ENCODE assay signal across 15 cellular contexts in the genomic region with DNA sequence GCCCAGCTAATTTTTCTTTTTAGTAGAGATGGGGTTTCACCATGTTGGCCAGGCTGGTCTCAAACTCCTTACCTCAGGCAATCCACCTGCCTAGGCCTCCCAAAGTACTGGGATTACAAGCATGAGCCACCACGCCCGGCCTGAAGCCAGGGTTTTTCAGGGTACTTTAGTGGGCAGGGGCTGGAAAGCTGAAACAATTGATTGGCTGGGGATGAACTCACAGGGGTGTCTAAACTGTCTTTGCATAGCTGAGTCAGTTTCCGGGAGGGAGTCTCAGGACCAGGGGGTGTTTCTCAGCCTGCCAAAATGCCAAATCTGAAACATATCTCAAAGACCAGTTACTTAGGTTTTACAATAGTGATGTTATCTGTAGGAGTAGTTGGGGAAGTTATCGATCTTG. TPM values are rescaled to one million over a fixed set of nuclear protein-coding genes. Genes with fewer than 3 reads are reported as not detected.
A peak's percentile ranks its signal among the peaks of the same experiment; 100 is the strongest.
DNase-seq lines count a peak whose midpoint lies in the region; ATAC-seq and TF ChIP-seq lines count a peak whose summit lies in the region.
"Had no signal": no experiment of that assay in that cellular context is flagged by ENCODE, and none has a peak within 500 bp of the region (broad histone marks: within the 10 kb centered on the region; RNA-seq: fewer than 3 reads in every experiment).

No MANE protein-coding gene starts in this region.

- 0 out of 7 replicates have a peak, but pooled peaks cover 0 to 4% (median 0%) of the 10 kb centered on the region in 3 experiments for H3K36me3 Mint-ChIP-seq in H9 (ENCODE audit: insufficient read depth in 1 of 3, low read depth in 3 of 3)
- no peaks in the 10 kb centered on the region for H3K36me3 Mint-ChIP-seq in activated naive CD8-positive, alpha-beta T cell treated with anti-CD3 and anti-CD28 coated beads for 36 hours
- H3K36me3 Mint-ChIP-seq: CD8-positive, alpha-beta T cell had no signal

- ATAC-seq in HG03108 (IDR thresholded peaks at IDR 0.05; ENCODE audit: unreplicated experiment): no peak
- ATAC-seq: A549; CD8-positive, alpha-beta T cell; GM12878 had no signal

- no peaks in the 10 kb centered on the region for H3K79me2 ChIP-seq in H9 (ENCODE audit: insufficient read depth, low read length)
- H3K79me2 ChIP-seq in OCI-LY3 (ENCODE audit: low read length): no peaks in the 10 kb centered on the region

- peak; percentile 7 for DNase-seq in COLO829 (ENCODE audit: low spot score)
- DNase-seq in H9: no peak
- peak; percentile 25 for DNase-seq in fibroblast of mammary gland (ENCODE audit: low read depth)
- no peak for DNase-seq in NCI-H2081 treated with DMSO at 0.1 percent for 48 hours (lab: John Stamatoyannopoulos, UW)
- no peak for DNase-seq in activated naive CD8-positive, alpha-beta T cell treated with anti-CD3 and anti-CD28 coated beads for 36 hours
- no peak for DNase-seq in middle frontal gyrus (ENCODE audit: extremely low spot score, low spot score)
- DNase-seq: BE2C; Caco-2; CD8-positive, alpha-beta T cell; DND-41 had no signal

- H3K23me2 ChIP-seq in H9 (ENCODE audit: insufficient read length, low read depth, low read length, poor library complexity, severe bottlenecking): no peaks in the 10 kb centered on the region

- no peak overlapping the region for H3K9ac ChIP-seq in H9 (ENCODE audit: extremely low read depth, insufficient read length, low read length)
- H3K9ac ChIP-seq in OCI-LY3 (ENCODE audit: low read length): no peak overlapping the region

- H2AFZ ChIP-seq in H9 (ENCODE audit: low read length) (no peak overlapping the region), OCI-LY3 (ENCODE audit: low read depth, low read length) (peak overlapping the region; percentile 53; the same call in 1 of the 2 replicates)

- no peak overlapping the region for H2BK120ac ChIP-seq in H9 (ENCODE audit: low read depth, low read length, poor library complexity, severe bottlenecking)

- H3K4me3 Mint-ChIP-seq in H9: no peak overlapping the region
- no peak overlapping the region for H3K4me3 Mint-ChIP-seq in activated naive CD8-positive, alpha-beta T cell treated with anti-CD3 and anti-CD28 coated beads for 36 hours
- H3K4me3 Mint-ChIP-seq: CD8-positive, alpha-beta T cell had no signal

- peaks cover 13% of the 10 kb centered on the region in 2 experiments for H3K4me1 Mint-ChIP-seq in H9
- H3K4me1 Mint-ChIP-seq in activated naive CD8-positive, alpha-beta T cell treated with anti-CD3 and anti-CD28 coated beads for 36 hours: no peaks in the 10 kb centered on the region

- WGBS in H9 (ENCODE audit: extremely low coverage, insufficient read length, low lambda C conversion rate): no CpG with 5 or more reads among the region's 4 CpGs

- no peak overlapping the region for H2AK5ac ChIP-seq in H9 (ENCODE audit: insufficient read length, low read length)

- H2BK5ac ChIP-seq in H9 (ENCODE audit: insufficient read length, low read length): no peak overlapping the region

- no peak overlapping the region for H4K91ac ChIP-seq in H9 (ENCODE audit: insufficient read length, low read depth, low read length)

- no peak overlapping the region for H2BK15ac ChIP-seq in H9 (ENCODE audit: low read depth, low read length)

- H3K4me3 ChIP-seq in OCI-LY3 (ENCODE audit: low read length) (no peak overlapping the region), fibroblast of mammary gland (ENCODE audit: control insufficient read depth, low read depth, low read length) (no peak overlapping the region)
- H3K4me3 ChIP-seq: A549, GM12878 had no signal

- no peak overlapping the region for H4K8ac ChIP-seq in H9 (replicated peaks; ENCODE audit: insufficient read length, low read depth, low read length)

- no peaks in the 10 kb centered on the region for H3K79me1 ChIP-seq in H9 (ENCODE audit: insufficient read depth, low read depth, low read length, poor library complexity, severe bottlenecking)

- no peak overlapping the region for H3K4ac ChIP-seq in H9 (ENCODE audit: low read depth, low read length)

- no peaks in the 10 kb centered on the region for H3K36me3 ChIP-seq in OCI-LY3 (replicated peaks; ENCODE audit: low read depth, low read length)
- H3K36me3 ChIP-seq: BE2C had no signal

- no peaks in the 10 kb centered on the region for H4K20me1 ChIP-seq in H9 (ENCODE audit: control insufficient read depth, insufficient read depth, insufficient read length)
- no peaks in the 10 kb centered on the region for H4K20me1 ChIP-seq in OCI-LY3 (ENCODE audit: insufficient read depth, low read length)

- H3K18ac ChIP-seq in H9 (ENCODE audit: insufficient read length, low read depth, low read length): no peak overlapping the region

- no peak overlapping the region for H3T11ph ChIP-seq in H9 (ENCODE audit: low read length)

- H3K14ac ChIP-seq in H9 (ENCODE audit: insufficient read depth, low read length): no peak overlapping the region

- no peak overlapping the region for H2BK20ac ChIP-seq in H9 (ENCODE audit: low read depth, low read length, poor library complexity, severe bottlenecking)

- H3K27me3 Mint-ChIP-seq in H9 (ENCODE audit: low read depth): no peaks in the 10 kb centered on the region
- no peaks in the 10 kb centered on the region for H3K27me3 Mint-ChIP-seq in activated naive CD8-positive, alpha-beta T cell treated with anti-CD3 and anti-CD28 coated beads for 36 hours

- H3K4me1 ChIP-seq in H9 (ENCODE audit: insufficient read depth, low read length) (0 out of 2 replicates have a peak, but pooled peaks cover 2% of the 10 kb centered on the region), OCI-LY3 (ENCODE audit: low read length) (no peaks in the 10 kb centered on the region)
- H3K4me1 ChIP-seq: A549, BE2C, Caco-2 had no signal

- no peak overlapping the region for H3K4me2 ChIP-seq in H9 (ENCODE audit: insufficient read depth, insufficient read length, low read length)
- H3K4me2 ChIP-seq in OCI-LY3 (ENCODE audit: low read length): no peak overlapping the region
- H3K4me2 ChIP-seq: A549 had no signal

- H3K9me3 ChIP-seq in H9 (ENCODE audit: control insufficient read depth, low read depth, low read length): no peaks in the 10 kb centered on the region
- H3K9me3 ChIP-seq in OCI-LY3 (ENCODE audit: insufficient read depth, low read length): no peaks in the 10 kb centered on the region
- H3K9me3 ChIP-seq: A549, BE2C, Caco-2 had no signal

- TF ChIP-seq CTCF in H9 (conservative IDR thresholded peaks at IDR 0.05) (no peak), OCI-LY3 (IDR thresholded peaks at IDR 0.05; ENCODE audit: low read depth, low read length) (no peak), fibroblast of mammary gland (conservative IDR thresholded peaks at IDR 0.05; ENCODE audit: control insufficient read depth, insufficient read depth, low read depth, low read length) (no peak)

- H3K23ac ChIP-seq in H9 (ENCODE audit: insufficient read length, low read depth, low read length): no peak overlapping the region

- H2BK12ac ChIP-seq in H9 (ENCODE audit: insufficient read length, low read depth, low read length): no peak overlapping the region

- H3K27me3 ChIP-seq in H9 (ENCODE audit: insufficient read depth, low read length) (no peaks in the 10 kb centered on the region), OCI-LY3 (ENCODE audit: low read depth, low read length) (no peaks in the 10 kb centered on the region)
- H3K27me3 ChIP-seq: BE2C had no signal

- H3K27ac ChIP-seq in H9 (ENCODE audit: insufficient read length, low read depth, low read length): no peak overlapping the region
- no peak overlapping the region for H3K27ac ChIP-seq in OCI-LY3 (ENCODE audit: low read length)
- H3K27ac ChIP-seq: A549, C4-2B had no signal

- H4K5ac ChIP-seq in H9 (ENCODE audit: insufficient read length, low read depth, low read length): no peak overlapping the region

- H3K27ac Mint-ChIP-seq in H9: peak overlapping the region in 2 of 3 experiments; percentile 52 to 56; a peak in 2 of 7 replicates
- no peak overlapping the region for H3K27ac Mint-ChIP-seq in activated naive CD8-positive, alpha-beta T cell treated with anti-CD3 and anti-CD28 coated beads for 36 hours
- H3K27ac Mint-ChIP-seq: CD8-positive, alpha-beta T cell had no signal

- H3K56ac ChIP-seq in H9 (ENCODE audit: insufficient read length, low read depth, low read length): no peak overlapping the region

- H3K9me3 Mint-ChIP-seq in H9: peaks cover 0 to 4% of the 10 kb centered on the region in 2 experiments; a peak in 3 of 5 replicates
- no peaks in the 10 kb centered on the region for H3K9me3 Mint-ChIP-seq in activated naive CD8-positive, alpha-beta T cell treated with anti-CD3 and anti-CD28 coated beads for 36 hours
- H3K9me3 Mint-ChIP-seq: CD8-positive, alpha-beta T cell had no signal

RNA-seq across cellular contexts. Expression of gene PRUNE2, which starts 46.1 kb away (rescaled TPM):
- 9.7 and 12.1 TPM in 2 replicates for total RNA-seq in H9 (2021)
- under 1 TPM in 1 of 2 experiments, not detected in 1; 0.35 TPM for total RNA-seq in activated naive CD8-positive, alpha-beta T cell treated with anti-CD3 and anti-CD28 coated beads for 36 hours
- total RNA-seq: CD8-positive, alpha-beta T cell had no signal

Comparison
In these comparisons a context has a peak if more than half of its experiments do, and no peak if none do; other contexts are left out.
1. DNase-seq: peak in COLO829 (single experiment) and fibroblast of mammary gland (single experiment); none in H9 (single experiment), NCI-H2081 treated with DMSO at 0.1 percent for 48 hours (single experiment), activated naive CD8-positive, alpha-beta T cell treated with anti-CD3 and anti-CD28 coated beads for 36 hours (single experiment) and middle frontal gyrus (single experiment).